35 cellular contexts compared by ENCODE assay signal in genomic region chr2:44639399-44639798, GRCh38.
"Had no signal": no experiment of that assay in that cellular context is flagged by ENCODE, and none has a peak within 500 bp of the region (broad histone marks: within the 10 kb centered on the region; RNA-seq: fewer than 3 reads in every experiment).

No MANE protein-coding gene starts in this region.

- H3K4me3 ChIP-seq: adrenal gland, body of pancreas, breast epithelium had no signal

- ATAC-seq: activated CD4-positive, alpha-beta T cell treated with anti-CD3 and anti-CD28 coated beads for 36 hours; activated CD4-positive, CD25-positive, alpha-beta regulatory T cell treated with anti-CD3 and anti-CD28 coated beads, Interleukin-2, amount 50 U/mL, for 24 hours; activated CD8-positive, alpha-beta memory T cell treated with anti-CD3 and anti-CD28 coated beads, Interleukin-2, amount 10 ng/mL, durations not matched to agents 7 days and 5 days; activated CD8-positive, alpha-beta T cell treated with anti-CD3 and anti-CD28 coated beads, Interleukin-2, amount 10 ng/mL, durations not matched to agents 7 days and 5 days; activated naive CD4-positive, alpha-beta T cell treated with anti-CD3 and anti-CD28 coated beads, Interleukin-2, amount 50 U/mL, for 72 hours; body of pancreas; WTC11 had no signal

- FAIRE-seq: astrocyte, TTC549 had no signal

- H3K9me3 ChIP-seq: adrenal gland, body of pancreas, breast epithelium had no signal

- H3K4me1 ChIP-seq: body of pancreas, breast epithelium had no signal

- H3K27me3 ChIP-seq: adrenal gland, body of pancreas, brain microvascular endothelial cell, breast epithelium had no signal

- H3K27ac ChIP-seq: adrenal gland, body of pancreas, brain microvascular endothelial cell, breast epithelium had no signal

- H3K36me3 ChIP-seq: adrenal gland, brain microvascular endothelial cell, breast epithelium, WERI-Rb-1 had no signal

- DNase-seq: activated CD4-positive, alpha-beta memory T cell treated with anti-CD3 and anti-CD28 coated beads, Interleukin-2, amount 10 ng/mL, durations not matched to agents 7 days and 5 days; activated CD4-positive, alpha-beta T cell treated with anti-CD3 and anti-CD28 coated beads for 1 hour; activated CD4-positive, alpha-beta T cell treated with anti-CD3 and anti-CD28 coated beads for 36 hours; activated CD4-positive, alpha-beta T cell treated with anti-CD3 and anti-CD28 coated beads for 48 hours; activated CD4-positive, alpha-beta T cell treated with anti-CD3 and anti-CD28 coated beads, Interleukin-2, amount 10 ng/mL, durations not matched to agents 7 days and 5 days; activated CD4-positive, alpha-beta T cell treated with anti-CD3 and anti-CD28 coated beads, Interleukin-2, amount 50 U/mL, for 48 hours; activated CD4-positive, CD25-positive, alpha-beta regulatory T cell; activated CD8-positive, alpha-beta memory T cell treated with anti-CD3 and anti-CD28 coated beads for 24 hours; activated CD8-positive, alpha-beta memory T cell treated with anti-CD3 and anti-CD28 coated beads, Interleukin-2, amount 10 ng/mL, durations not matched to agents 7 days and 5 days; activated CD8-positive, alpha-beta memory T cell treated with anti-CD3 and anti-CD28 coated beads, Interleukin-2, amount 50 U/mL, for 48 hours; activated CD8-positive, alpha-beta T cell treated with anti-CD3 and anti-CD28 coated beads, Interleukin-2, amount 10 ng/mL, durations not matched to agents 7 days and 5 days; activated effector memory CD4-positive, alpha-beta T cell treated with Interleukin-2 at 50 U/mL for 16 hours; activated gamma-delta T cell; activated naive CD4-positive, alpha-beta T cell treated with anti-CD3 and anti-CD28 coated beads for 36 hours; activated naive CD4-positive, alpha-beta T cell treated with anti-CD3 and anti-CD28 coated beads, Interleukin-2, amount 50 U/mL, for 16 hours; activated naive CD8-positive, alpha-beta T cell treated with anti-CD3 and anti-CD28 coated beads for 36 hours; activated T-cell treated with anti-CD3 and anti-CD28 coated beads, Interleukin-2, amount 50 U/mL, for 24 hours; activated T-cell treated with anti-CD3 and anti-CD28 coated beads, Interleukin-2, amount 50 U/mL, for 48 hours; amniotic stem cell; aorta; body of pancreas; brain microvascular endothelial cell; caudate nucleus; cerebellar nuclear complex; T-helper 1 cell; T-helper 2 cell; T-helper 9 cell; WERI-Rb-1 had no signal
